ENCODE assay signal across 14 cellular contexts in genomic region chr1:248305672-248306071, GRCh38. TPM values are rescaled to one million over a fixed set of nuclear protein-coding genes. Genes with fewer than 3 reads are reported as not detected.
"Had no signal": no experiment of that assay in that cellular context is flagged by ENCODE, and none has a peak within 500 bp of the region (broad histone marks: within the 10 kb centered on the region; RNA-seq: fewer than 3 reads in every experiment).

No MANE protein-coding gene starts in this region.

RNA-seq across cellular contexts. Expression of gene OR2T12, which starts 2.4 kb away (rescaled TPM):
- total RNA-seq: activated CD4-positive, alpha-beta memory T cell treated with anti-CD3 and anti-CD28 coated beads, Interleukin-2, amount 10 ng/mL, durations not matched to agents 7 days and 5 days; activated CD4-positive, alpha-beta T cell treated with anti-CD3 and anti-CD28 coated beads for 36 hours; activated CD4-positive, alpha-beta T cell treated with anti-CD3 and anti-CD28 coated beads, Interleukin-2, amount 10 ng/mL, durations not matched to agents 7 days and 5 days; activated CD8-positive, alpha-beta memory T cell treated with anti-CD3 and anti-CD28 coated beads, Interleukin-2, amount 10 ng/mL, durations not matched to agents 7 days and 5 days; activated CD8-positive, alpha-beta T cell treated with anti-CD3 and anti-CD28 coated beads, Interleukin-2, amount 10 ng/mL, durations not matched to agents 7 days and 5 days; activated naive CD8-positive, alpha-beta T cell treated with anti-CD3 and anti-CD28 coated beads, Interleukin-2, amount 10 ng/mL, durations not matched to agents 7 days and 5 days; activated T-helper 2 cell treated with anti-CD3 and anti-CD28 coated beads, Interferon-gamma antibody, Interleukin-2, Interleukin-4, amounts not matched to agents 10 μg/mL and 5 μg/mL and 100 μg/mL, durations not matched to agents 14 hours and 24 hours and 36 hours; ascending aorta; cardiac septum; cerebellum; T-helper 17 cell; T-helper 2 cell treated with Interferon-gamma antibody and Interleukin-4, amounts not matched to agents 100 ng/mL and 5 ng/mL, for 36 hours; WTC11 had no signal
- polyA plus RNA-seq: adipose tissue had no signal

RNA-seq across cellular contexts. Expression of gene OR2M7, which starts 18.7 kb away (rescaled TPM):
- total RNA-seq: activated CD4-positive, alpha-beta memory T cell treated with anti-CD3 and anti-CD28 coated beads, Interleukin-2, amount 10 ng/mL, durations not matched to agents 7 days and 5 days; activated CD4-positive, alpha-beta T cell treated with anti-CD3 and anti-CD28 coated beads for 36 hours; activated CD4-positive, alpha-beta T cell treated with anti-CD3 and anti-CD28 coated beads, Interleukin-2, amount 10 ng/mL, durations not matched to agents 7 days and 5 days; activated CD8-positive, alpha-beta memory T cell treated with anti-CD3 and anti-CD28 coated beads, Interleukin-2, amount 10 ng/mL, durations not matched to agents 7 days and 5 days; activated CD8-positive, alpha-beta T cell treated with anti-CD3 and anti-CD28 coated beads, Interleukin-2, amount 10 ng/mL, durations not matched to agents 7 days and 5 days; activated naive CD8-positive, alpha-beta T cell treated with anti-CD3 and anti-CD28 coated beads, Interleukin-2, amount 10 ng/mL, durations not matched to agents 7 days and 5 days; activated T-helper 2 cell treated with anti-CD3 and anti-CD28 coated beads, Interferon-gamma antibody, Interleukin-2, Interleukin-4, amounts not matched to agents 10 μg/mL and 5 μg/mL and 100 μg/mL, durations not matched to agents 14 hours and 24 hours and 36 hours; ascending aorta; cardiac septum; cerebellum; T-helper 17 cell; T-helper 2 cell treated with Interferon-gamma antibody and Interleukin-4, amounts not matched to agents 100 ng/mL and 5 ng/mL, for 36 hours; WTC11 had no signal
- polyA plus RNA-seq: adipose tissue had no signal

RNA-seq across cellular contexts. Expression of gene OR2T33, which starts 27.9 kb away (rescaled TPM):
- total RNA-seq: activated CD4-positive, alpha-beta memory T cell treated with anti-CD3 and anti-CD28 coated beads, Interleukin-2, amount 10 ng/mL, durations not matched to agents 7 days and 5 days; activated CD4-positive, alpha-beta T cell treated with anti-CD3 and anti-CD28 coated beads for 36 hours; activated CD4-positive, alpha-beta T cell treated with anti-CD3 and anti-CD28 coated beads, Interleukin-2, amount 10 ng/mL, durations not matched to agents 7 days and 5 days; activated CD8-positive, alpha-beta memory T cell treated with anti-CD3 and anti-CD28 coated beads, Interleukin-2, amount 10 ng/mL, durations not matched to agents 7 days and 5 days; activated CD8-positive, alpha-beta T cell treated with anti-CD3 and anti-CD28 coated beads, Interleukin-2, amount 10 ng/mL, durations not matched to agents 7 days and 5 days; activated naive CD8-positive, alpha-beta T cell treated with anti-CD3 and anti-CD28 coated beads, Interleukin-2, amount 10 ng/mL, durations not matched to agents 7 days and 5 days; activated T-helper 2 cell treated with anti-CD3 and anti-CD28 coated beads, Interferon-gamma antibody, Interleukin-2, Interleukin-4, amounts not matched to agents 10 μg/mL and 5 μg/mL and 100 μg/mL, durations not matched to agents 14 hours and 24 hours and 36 hours; ascending aorta; cardiac septum; T-helper 17 cell; T-helper 2 cell treated with Interferon-gamma antibody and Interleukin-4, amounts not matched to agents 100 ng/mL and 5 ng/mL, for 36 hours; WTC11 had no signal
- polyA plus RNA-seq: adipose tissue had no signal

RNA-seq across cellular contexts. Expression of gene OR14C36, which starts 42.9 kb away (rescaled TPM):
- total RNA-seq: activated CD4-positive, alpha-beta memory T cell treated with anti-CD3 and anti-CD28 coated beads, Interleukin-2, amount 10 ng/mL, durations not matched to agents 7 days and 5 days; activated CD4-positive, alpha-beta T cell treated with anti-CD3 and anti-CD28 coated beads for 36 hours; activated CD4-positive, alpha-beta T cell treated with anti-CD3 and anti-CD28 coated beads, Interleukin-2, amount 10 ng/mL, durations not matched to agents 7 days and 5 days; activated CD8-positive, alpha-beta memory T cell treated with anti-CD3 and anti-CD28 coated beads, Interleukin-2, amount 10 ng/mL, durations not matched to agents 7 days and 5 days; activated CD8-positive, alpha-beta T cell treated with anti-CD3 and anti-CD28 coated beads, Interleukin-2, amount 10 ng/mL, durations not matched to agents 7 days and 5 days; activated naive CD8-positive, alpha-beta T cell treated with anti-CD3 and anti-CD28 coated beads, Interleukin-2, amount 10 ng/mL, durations not matched to agents 7 days and 5 days; activated T-helper 2 cell treated with anti-CD3 and anti-CD28 coated beads, Interferon-gamma antibody, Interleukin-2, Interleukin-4, amounts not matched to agents 10 μg/mL and 5 μg/mL and 100 μg/mL, durations not matched to agents 14 hours and 24 hours and 36 hours; ascending aorta; cardiac septum; cerebellum; T-helper 17 cell; T-helper 2 cell treated with Interferon-gamma antibody and Interleukin-4, amounts not matched to agents 100 ng/mL and 5 ng/mL, for 36 hours; WTC11 had no signal
- polyA plus RNA-seq: adipose tissue had no signal

RNA-seq across cellular contexts. Expression of gene OR2T4, which starts 55.8 kb away (rescaled TPM):
- total RNA-seq: activated CD4-positive, alpha-beta memory T cell treated with anti-CD3 and anti-CD28 coated beads, Interleukin-2, amount 10 ng/mL, durations not matched to agents 7 days and 5 days; activated CD4-positive, alpha-beta T cell treated with anti-CD3 and anti-CD28 coated beads for 36 hours; activated CD4-positive, alpha-beta T cell treated with anti-CD3 and anti-CD28 coated beads, Interleukin-2, amount 10 ng/mL, durations not matched to agents 7 days and 5 days; activated CD8-positive, alpha-beta memory T cell treated with anti-CD3 and anti-CD28 coated beads, Interleukin-2, amount 10 ng/mL, durations not matched to agents 7 days and 5 days; activated CD8-positive, alpha-beta T cell treated with anti-CD3 and anti-CD28 coated beads, Interleukin-2, amount 10 ng/mL, durations not matched to agents 7 days and 5 days; activated naive CD8-positive, alpha-beta T cell treated with anti-CD3 and anti-CD28 coated beads, Interleukin-2, amount 10 ng/mL, durations not matched to agents 7 days and 5 days; activated T-helper 2 cell treated with anti-CD3 and anti-CD28 coated beads, Interferon-gamma antibody, Interleukin-2, Interleukin-4, amounts not matched to agents 10 μg/mL and 5 μg/mL and 100 μg/mL, durations not matched to agents 14 hours and 24 hours and 36 hours; ascending aorta; cardiac septum; cerebellum; T-helper 17 cell; T-helper 2 cell treated with Interferon-gamma antibody and Interleukin-4, amounts not matched to agents 100 ng/mL and 5 ng/mL, for 36 hours; WTC11 had no signal
- polyA plus RNA-seq: adipose tissue had no signal
